Comparison of ENCODE assay signal across 1 cellular context in genomic region chr12:75482636-75483035, GRCh38.
TF ChIP-seq lines count a peak whose summit lies in the region.

No MANE protein-coding gene starts in this region.

TF ChIP-seq in GM23338, 12 proteins besides CTCF, POLR2A, EP300 and RAD21 (continued from another document):
- TF ChIP-seq ZNF462 (CRISPR knock-in tag; IDR thresholded peaks at IDR 0.05): no peak
- no peak for TF ChIP-seq POLR2AphosphoS5 (IDR thresholded peaks at IDR 0.05; ENCODE audit: low read depth)
- TF ChIP-seq EZH2 (IDR thresholded peaks at IDR 0.05; ENCODE audit: low read depth, unreplicated experiment): no peak
- TF ChIP-seq STAT1 (IDR thresholded peaks at IDR 0.05; ENCODE audit: unreplicated experiment): no peak
- TF ChIP-seq ZNF114 (CRISPR knock-in tag; IDR thresholded peaks at IDR 0.05): no peak
TF ChIP-seq in GM23338: peak in this region for 0.
